Comparison of ENCODE assay signal across 8 cellular contexts in the genomic region with DNA sequence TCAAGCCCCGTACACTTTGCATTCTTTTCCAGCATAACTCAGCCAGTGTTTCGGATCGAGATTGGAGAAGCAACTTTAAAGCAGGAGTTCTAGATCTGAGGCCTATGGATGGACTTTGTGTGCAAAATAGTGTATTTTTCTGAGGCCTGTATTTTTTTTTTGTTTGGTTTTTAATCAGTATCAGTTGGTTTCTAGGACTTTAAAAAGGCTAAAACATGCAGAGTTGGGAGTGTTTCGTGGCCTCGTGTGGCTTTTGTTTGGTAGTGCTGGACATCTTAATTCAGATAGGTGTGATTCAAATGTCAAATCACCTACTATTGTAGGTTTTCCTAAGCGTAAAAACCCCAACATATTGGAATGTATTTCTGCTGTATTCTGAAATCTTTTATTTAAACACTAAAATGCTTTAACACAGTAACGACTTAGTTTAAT. TPM values are rescaled to one million over a fixed set of nuclear protein-coding genes. Genes with fewer than 3 reads are reported as not detected.
DNase-seq lines count a peak whose midpoint lies in the region; ATAC-seq and TF ChIP-seq lines count a peak whose summit lies in the region.

No MANE protein-coding gene starts in this region.

- H3K79me2 ChIP-seq in PC-3 (ENCODE audit: low read length): peaks cover 85% of the 10 kb centered on the region
- peaks cover 73% of the 10 kb centered on the region for H3K79me2 ChIP-seq in osteoblast (ENCODE audit: insufficient read depth, low read length)

- H4K20me1 ChIP-seq in PC-3 (ENCODE audit: low read length) (peaks cover 10% of the 10 kb centered on the region; the same call in 1 of the 2 replicates), osteoblast (ENCODE audit: insufficient read depth, low read length) (peaks cover 4% of the 10 kb centered on the region)

- H3K4me1 ChIP-seq in PC-3 (ENCODE audit: insufficient read depth, low read length): peaks cover 29% of the 10 kb centered on the region
- peaks cover 19% of the 10 kb centered on the region for H3K4me1 ChIP-seq in endocrine pancreas (ENCODE audit: control insufficient read depth, insufficient read depth, low read length)
- peaks cover 11% of the 10 kb centered on the region for H3K4me1 ChIP-seq in osteoblast (ENCODE audit: insufficient read depth, low read length)

- peaks cover 14% of the 10 kb centered on the region for H3K36me3 Mint-ChIP-seq in activated T-cell treated with anti-CD3 and anti-CD28 coated beads, Interleukin-2, amount 50 U/mL, for 4 hours (ENCODE audit: insufficient read depth)

- peak overlapping the region; percentile 95 for H3K4me3 ChIP-seq in PC-3 (ENCODE audit: low read length)
- peak overlapping the region; percentile 97 for H3K4me3 ChIP-seq in endocrine pancreas (ENCODE audit: control insufficient read depth, insufficient read depth, low read length)
- peak overlapping the region; percentile 81 for H3K4me3 ChIP-seq in osteoblast (ENCODE audit: insufficient read depth, low read length)

- intact Hi-C loops in PC-3 (cut with micrococcal nuclease): loop anchor here (5.0 kb wide), 1 partner anchor 136 kb away; a partner anchor contains a TSS

- peak overlapping the region; percentile 89 for H3K4me2 ChIP-seq in PC-3 (ENCODE audit: low read length)
- peak overlapping the region; percentile 89 for H3K4me2 ChIP-seq in osteoblast (ENCODE audit: insufficient read depth, low read length)

- H3K4me3 Mint-ChIP-seq in activated T-cell treated with anti-CD3 and anti-CD28 coated beads, Interleukin-2, amount 50 U/mL, for 4 hours: peak overlapping the region; percentile 93

- no peaks in the 10 kb centered on the region for H3K9me2 ChIP-seq in PC-3 (replicated peaks; ENCODE audit: low read length)

- BruUV-seq in PC-3 (replicated peaks; lab: Mats Ljungman, UMichigan): no TSS peak

- peaks cover 3% of the 10 kb centered on the region for H3F3A ChIP-seq in PC-3 (ENCODE audit: low read length, unreplicated experiment)

- H3K9ac ChIP-seq in PC-3 (ENCODE audit: low read length) (peak overlapping the region; percentile 95), endocrine pancreas (ENCODE audit: control insufficient read depth, insufficient read depth, low read length) (peak overlapping the region; percentile 44)

- TF ChIP-seq CTCF in PC-3 (conservative IDR thresholded peaks at IDR 0.05; ENCODE audit: low read depth, low read length) (no peak), osteoblast (IDR thresholded peaks at IDR 0.05; ENCODE audit: extremely low read depth, low read depth, low read length) (no peak)

- H3K36me3 ChIP-seq in PC-3 (ENCODE audit: low read depth, low read length): peaks cover 14% of the 10 kb centered on the region
- no peaks in the 10 kb centered on the region for H3K36me3 ChIP-seq in endocrine pancreas (ENCODE audit: control insufficient read depth, insufficient read depth, low read length)
- H3K36me3 ChIP-seq in osteoblast (ENCODE audit: insufficient read depth, low read length): peaks cover 8% of the 10 kb centered on the region

- ATAC-seq in activated T-cell treated with anti-CD3 and anti-CD28 coated beads, Interleukin-2, amount 50 U/mL, for 4 hours: no peak
- no peak for ATAC-seq in PC-3
- ATAC-seq in GM18868 (IDR thresholded peaks at IDR 0.05; ENCODE audit: unreplicated experiment): no peak

- H3K4me1 Mint-ChIP-seq in activated T-cell treated with anti-CD3 and anti-CD28 coated beads, Interleukin-2, amount 50 U/mL, for 4 hours (ENCODE audit: low read depth): peaks cover 41% of the 10 kb centered on the region

- POLR2A ChIA-PET in PC-3 (lab: Charles Lee; ENCODE audit: unreplicated experiment): no interaction called here

- no peak for DNase-seq in activated T-cell treated with anti-CD3 and anti-CD28 coated beads, Interleukin-2, amount 50 U/mL, for 4 hours
- DNase-seq in activated T-cell treated with anti-CD3 and anti-CD28 coated beads, Interleukin-2, amount 50 U/mL, for 48 hours: no peak
- DNase-seq in PC-3: peak; percentile 56
- DNase-seq in osteoblast (ENCODE audit: insufficient read length, low spot score, missing footprints): no peak
- DNase-seq in dermis blood vessel endothelial cell: no peak
- no peak for DNase-seq in SKM-1 treated with dmso at 0.1 percent for 144 hours (lab: John Stamatoyannopoulos, UW; ENCODE audit: unreplicated experiment)

- H2AFZ ChIP-seq in PC-3 (ENCODE audit: low read length) (peak overlapping the region; percentile 83), osteoblast (ENCODE audit: low read length) (peak overlapping the region; percentile 96)

- H3K9me3 Mint-ChIP-seq in activated T-cell treated with anti-CD3 and anti-CD28 coated beads, Interleukin-2, amount 50 U/mL, for 4 hours: no peaks in the 10 kb centered on the region

- H3K27me3 ChIP-seq in PC-3 (ENCODE audit: low read length): no peaks in the 10 kb centered on the region
- no peaks in the 10 kb centered on the region for H3K27me3 ChIP-seq in endocrine pancreas (ENCODE audit: control insufficient read depth, insufficient read depth, low read length)
- no peaks in the 10 kb centered on the region for H3K27me3 ChIP-seq in osteoblast (ENCODE audit: insufficient read depth, low read length)

- peak overlapping the region; percentile 97 for H3K27ac ChIP-seq in PC-3 (ENCODE audit: low read length)
- peak overlapping the region; percentile 79 for H3K27ac ChIP-seq in osteoblast (ENCODE audit: low read depth, low read length)

- CTCF ChIA-PET in PC-3 (lab: Charles Lee): no interaction called here

- H3K9me3 ChIP-seq in PC-3 (ENCODE audit: low read length) (no peaks in the 10 kb centered on the region), endocrine pancreas (ENCODE audit: control insufficient read depth, low read length) (no peaks in the 10 kb centered on the region), osteoblast (ENCODE audit: low read depth, low read length) (no peaks in the 10 kb centered on the region)

- H3K27me3 Mint-ChIP-seq in activated T-cell treated with anti-CD3 and anti-CD28 coated beads, Interleukin-2, amount 50 U/mL, for 4 hours (ENCODE audit: low read depth): no peaks in the 10 kb centered on the region

RNA-seq across cellular contexts. Expression of a gene that starts 0.3 kb away (rescaled TPM):
- total RNA-seq in activated T-cell treated with anti-CD3 and anti-CD28 coated beads, Interleukin-2, amount 50 U/mL, for 4 hours: 1 to 10 TPM; 6.5 to 8.4 (median 6.5) TPM
- total RNA-seq in PC-3 (2014; rRNA removed): 3.6 and 3.7 TPM in 2 replicates
- 5.6 and 5.8 TPM in 2 replicates for total RNA-seq in osteoblast
- total RNA-seq in dermis blood vessel endothelial cell: 10.4 and 10.5 TPM in 2 replicates

RNA-seq across cellular contexts. Expression of a gene that starts 0.8 kb away (rescaled TPM):
- total RNA-seq in activated T-cell treated with anti-CD3 and anti-CD28 coated beads, Interleukin-2, amount 50 U/mL, for 4 hours: 10 to 100 TPM; 14.6 to 18.3 (median 14.6) TPM
- total RNA-seq in PC-3 (2014; rRNA removed) (30.4 and 37.7 TPM in 2 replicates), osteoblast (33.3 and 34.0 TPM in 2 replicates), dermis blood vessel endothelial cell (44.9 and 50.7 TPM in 2 replicates)

RNA-seq across cellular contexts. Expression of a gene that starts 47.3 kb away (rescaled TPM):
- under 1 TPM; 0.66 to 0.84 (median 0.76) TPM for total RNA-seq in activated T-cell treated with anti-CD3 and anti-CD28 coated beads, Interleukin-2, amount 50 U/mL, for 4 hours
- total RNA-seq in PC-3 (2014; rRNA removed): 4.8 and 6.1 TPM in 2 replicates
- 17.0 and 18.6 TPM in 2 replicates for total RNA-seq in osteoblast
- 18.6 and 27.4 TPM in 2 replicates for total RNA-seq in dermis blood vessel endothelial cell
